Comparison of ENCODE assay signal across 8 cellular contexts in genomic region chr15:89356634-89357298, GRCh38. TPM values are rescaled to one million over a fixed set of nuclear protein-coding genes. Genes with fewer than 3 reads are reported as not detected.
DNase-seq lines count a peak whose midpoint lies in the region; ATAC-seq, FAIRE-seq and TF ChIP-seq lines count a peak whose summit lies in the region.

No MANE protein-coding gene starts in this region.

- peak; percentile 49 to 53; a peak in 3 of 4 replicates for TF ChIP-seq RAD21 in H1 (IDR thresholded peaks at IDR 0.05 in 1 of 2, conservative IDR thresholded peaks at IDR 0.05 in 1 of 2; ENCODE audit: low read depth in 2 of 2, low read length in 2 of 2)

- H3K4ac ChIP-seq in H1 (replicated peaks; ENCODE audit: insufficient read length, low read depth, low read length) = no peak overlapping the region

- no peak overlapping the region for H3K56ac ChIP-seq in H1 (replicated peaks; ENCODE audit: insufficient read length, low read depth, low read length)

- H2AFZ ChIP-seq in H1 (ENCODE audit: low read length) = no peak overlapping the region

- H3K4me3 ChIP-seq in H1 (ENCODE audit: extremely low read depth in 1 of 4, insufficient read depth in 2 of 4, low read depth in 3 of 4, low read length in 4 of 4) = no peak overlapping the region

- 45% methylated on average over 13 of the region's 13 CpGs; no CpG with 5 or more reads in 1 of the 2 experiments for WGBS in H1 (ENCODE audit: extremely low coverage in 1 of 2, insufficient coverage in 1 of 2, insufficient read length in 1 of 2, insufficient replicate concordance in 2 of 2, low coverage in 1 of 2, low lambda C conversion rate in 2 of 2, missing lambda C conversion rate in 1 of 2), 2 experiments

- H3K36me3 ChIP-seq in H1 (ENCODE audit: control insufficient read depth in 2 of 4, insufficient read depth in 4 of 4, low read length in 3 of 4) = no peaks in the 10 kb centered on the region

- H2BK12ac ChIP-seq in H1 (ENCODE audit: low read depth, low read length) = no peak overlapping the region

- no peaks in the 10 kb centered on the region; the same call in 1 of the 2 replicates for H3K23me2 ChIP-seq in H1 (ENCODE audit: low read depth, low read length)

- TF ChIP-seq EP300 in H1 (IDR thresholded peaks at IDR 0.05; ENCODE audit: borderline replicate concordance in 1 of 2, low read depth in 2 of 2, low read length in 2 of 2) = no peak

- ATAC-seq in GM21786 (IDR thresholded peaks at IDR 0.05; ENCODE audit: unreplicated experiment) (no peak), HG02840 (IDR thresholded peaks at IDR 0.05; ENCODE audit: low FRiP score, unreplicated experiment) (no peak)

- H3K9me3 ChIP-seq in H1 (ENCODE audit: insufficient read depth in 2 of 2, low read depth in 1 of 2, low read length in 1 of 2) = no peaks in the 10 kb centered on the region

- DNase-seq in GM10266 (ENCODE audit: extremely low spot score) (no peak), NCI-H524 treated with DMSO at 0.1 percent for 48 hours (lab: John Stamatoyannopoulos, UW) (peak; percentile 15), H1 (ENCODE audit: low read depth in 1 of 2, low spot score in 2 of 2) (no peak), NCI-H2029 (lab: John Stamatoyannopoulos, UW) (no peak), hepatic stellate cell (ENCODE audit: low spot score) (no peak)

- H4K8ac ChIP-seq in H1 (ENCODE audit: extremely low read depth, insufficient read depth, low read length) = no peak overlapping the region

- no peak overlapping the region for H4K5ac ChIP-seq in H1 (ENCODE audit: insufficient read length, low read depth, low read length)

- no peaks in the 10 kb centered on the region for H3K79me2 ChIP-seq in H1 (ENCODE audit: control insufficient read depth in 1 of 2, insufficient read depth in 2 of 2, low read length in 2 of 2)

- H3K18ac ChIP-seq in H1 (ENCODE audit: extremely low read depth, low read length) = no peak overlapping the region

- H3K23ac ChIP-seq in H1 (ENCODE audit: insufficient read length) = no peak overlapping the region

- no peak overlapping the region for H3K4me2 ChIP-seq in H1 (ENCODE audit: insufficient read depth in 1 of 2, low read depth in 2 of 2, low read length in 2 of 2)

- peaks cover 42 to 66% (median 53%) of the 10 kb centered on the region in 4 experiments for H3K27me3 ChIP-seq in H1 (replicated peaks in 1 of 4; ENCODE audit: control insufficient read depth in 3 of 4, extremely low read depth in 1 of 4, insufficient read depth in 3 of 4, low read length in 3 of 4)

- no peak overlapping the region for H2BK120ac ChIP-seq in H1 (replicated peaks; ENCODE audit: low read depth, low read length)

- POLR2A ChIA-PET in H1 (lab: Charles Lee; ENCODE audit: partially characterized antibody) = no interaction called here

- H4K91ac ChIP-seq in H1 (replicated peaks; ENCODE audit: insufficient read length, low read length) = no peak overlapping the region

- no peak overlapping the region for H3K14ac ChIP-seq in H1 (ENCODE audit: insufficient read length)

- peaks cover 4 to 15% of the 10 kb centered on the region in 2 experiments for H4K20me1 ChIP-seq in H1 (replicated peaks in 1 of 2; ENCODE audit: control insufficient read depth in 1 of 2, insufficient read depth in 2 of 2, low read length in 2 of 2)

- H3K27ac ChIP-seq in 22Rv1 (no peak overlapping the region), H1 (ENCODE audit: low read depth, low read length) (no peak overlapping the region)

- H3K4me1 ChIP-seq in H1 (replicated peaks in 1 of 4; ENCODE audit: control insufficient read depth in 3 of 4, insufficient read depth in 4 of 4, low read length in 3 of 4) = peaks cover 0 to 18% (median 10%) of the 10 kb centered on the region in 4 experiments; a peak in 5 of 7 replicates

- no peak overlapping the region for H3K9ac ChIP-seq in H1 (replicated peaks in 1 of 4; ENCODE audit: extremely low read depth in 1 of 4, low read depth in 3 of 4, low read length in 3 of 4)

- peak; percentile 84 for FAIRE-seq in H1 (lab: Jason Lieb, UNC)

- no peak overlapping the region for H2BK20ac ChIP-seq in H1 (ENCODE audit: low read length)

- TF ChIP-seq CTCF in 22Rv1 (IDR thresholded peaks at IDR 0.05) (peak; percentile 93), GM10266 (IDR thresholded peaks at IDR 0.05; ENCODE audit: control insufficient read depth, insufficient read depth, low read depth, missing control alignments) (peak; percentile 55), H1 (IDR thresholded peaks at IDR 0.05; ENCODE audit: control extremely low read depth in 1 of 3, insufficient read depth in 1 of 3, low read depth in 1 of 3, low read length in 3 of 3) (peak in 2 of 3 experiments; percentile 59 to 63; a peak in 3 of 4 replicates)

- CTCF ChIA-PET in H1 (lab: Charles Lee; ENCODE audit: partially characterized antibody) = interaction anchor here (0.6 to 18.6 kb wide), 23 partner anchors 8 to 1112 kb away, joined by 3 to 412 read pairs (median 9); partner anchors contain the start of genes POLG and RHCG

- H2BK5ac ChIP-seq in H1 (ENCODE audit: low read depth, low read length) = no peak overlapping the region

- no peak overlapping the region for H2AK5ac ChIP-seq in H1 (ENCODE audit: low read depth, low read length)

- H3K79me1 ChIP-seq in H1 (ENCODE audit: low read depth, low read length) = no peaks in the 10 kb centered on the region

- no peak overlapping the region for H2BK15ac ChIP-seq in H1 (ENCODE audit: low read length)

- TF ChIP-seq POLR2A in H1 (IDR thresholded peaks at IDR 0.05; ENCODE audit: control extremely low read depth in 1 of 2, low read depth in 2 of 2, low read length in 2 of 2) = no peak

TF ChIP-seq in H1, 55 proteins besides CTCF, POLR2A, EP300 and RAD21:
- TF ChIP-seq SP2 (IDR thresholded peaks at IDR 0.05; ENCODE audit: low read length) (no peak), RBBP5 (IDR thresholded peaks at IDR 0.05; ENCODE audit: borderline replicate concordance, low read depth, low read length) (no peak), CTBP2 (IDR thresholded peaks at IDR 0.05; ENCODE audit: borderline replicate concordance, insufficient read depth, insufficient read length, low read length) (no peak), ZNF274 (IDR thresholded peaks at IDR 0.05; ENCODE audit: borderline replicate concordance, extremely low read depth, low read length) (no peak), MAX (IDR thresholded peaks at IDR 0.05) (peak; percentile 59), SRF (IDR thresholded peaks at IDR 0.05; ENCODE audit: low read depth, low read length) (no peak), CHD1 (IDR thresholded peaks at IDR 0.05; ENCODE audit: low read depth, low read length) (no peak), E2F6 (IDR thresholded peaks at IDR 0.05) (0 out of 2 replicates have a peak, but pooled peaks have one; percentile 10), TBP (IDR thresholded peaks at IDR 0.05; ENCODE audit: low read depth, low read length) (no peak), JUN (IDR thresholded peaks at IDR 0.05; ENCODE audit: low read depth, low read length) (no peak), CEBPB (IDR thresholded peaks at IDR 0.05; ENCODE audit: low read depth, low read length) (no peak), YY1 (IDR thresholded peaks at IDR 0.05; ENCODE audit: low read depth, low read length) (0 out of 2 replicates have a peak, but pooled peaks have one; percentile 30), POU5F1 (IDR thresholded peaks at IDR 0.05; ENCODE audit: low read depth, low read length) (no peak), MAFK (IDR thresholded peaks at IDR 0.05; ENCODE audit: low read depth, low read length) (no peak), BCL11A (IDR thresholded peaks at IDR 0.05; ENCODE audit: low read depth in 2 of 2, low read length in 2 of 2) (no peak), SP1 (IDR thresholded peaks at IDR 0.05; ENCODE audit: low read depth, low read length) (no peak)

RNA-seq across cellular contexts. Expression of gene POLG, which starts 22.1 kb away (rescaled TPM):
- 52.3 and 53.4 TPM in 2 replicates for total RNA-seq in H1 (2021; fragmentation: NEBNext Ultra II Directional; extraction: Animal tissue kit (Norgen Biotek cat#: 25700))
- 14.8 and 27.1 TPM in 2 replicates for polyA plus RNA-seq in H1 (2011; rRNA removed)
- polyA plus RNA-seq in H1 (2011; cell fraction: cytosol; rRNA removed) = 38.0 TPM
- 124 TPM for polyA plus RNA-seq in H1 (2011; cell fraction: nucleus; rRNA removed)
- 40.8 to 48.7 TPM (median 46.6 TPM) in 4 replicates for polyA plus RNA-seq in H1 (2012, experiment 1 of 2)
- polyA plus RNA-seq in H1 (2012, experiment 2 of 2) = 34.4 TPM
- polyA plus RNA-seq in H1 (2013, experiment 1 of 2) = 24.0 TPM
- polyA plus RNA-seq in H1 (2013, experiment 2 of 2) = 21.0 TPM
- 23.1 and 50.9 TPM in 2 replicates for polyA minus RNA-seq in H1 (2011; rRNA and poly(A)+ RNA removed)
- polyA minus RNA-seq in H1 (2011; cell fraction: cytosol; rRNA and poly(A)+ RNA removed) = 41.5 TPM
- 106 TPM for polyA minus RNA-seq in H1 (2011; cell fraction: nucleus; rRNA and poly(A)+ RNA removed)
